In the genomic region with DNA sequence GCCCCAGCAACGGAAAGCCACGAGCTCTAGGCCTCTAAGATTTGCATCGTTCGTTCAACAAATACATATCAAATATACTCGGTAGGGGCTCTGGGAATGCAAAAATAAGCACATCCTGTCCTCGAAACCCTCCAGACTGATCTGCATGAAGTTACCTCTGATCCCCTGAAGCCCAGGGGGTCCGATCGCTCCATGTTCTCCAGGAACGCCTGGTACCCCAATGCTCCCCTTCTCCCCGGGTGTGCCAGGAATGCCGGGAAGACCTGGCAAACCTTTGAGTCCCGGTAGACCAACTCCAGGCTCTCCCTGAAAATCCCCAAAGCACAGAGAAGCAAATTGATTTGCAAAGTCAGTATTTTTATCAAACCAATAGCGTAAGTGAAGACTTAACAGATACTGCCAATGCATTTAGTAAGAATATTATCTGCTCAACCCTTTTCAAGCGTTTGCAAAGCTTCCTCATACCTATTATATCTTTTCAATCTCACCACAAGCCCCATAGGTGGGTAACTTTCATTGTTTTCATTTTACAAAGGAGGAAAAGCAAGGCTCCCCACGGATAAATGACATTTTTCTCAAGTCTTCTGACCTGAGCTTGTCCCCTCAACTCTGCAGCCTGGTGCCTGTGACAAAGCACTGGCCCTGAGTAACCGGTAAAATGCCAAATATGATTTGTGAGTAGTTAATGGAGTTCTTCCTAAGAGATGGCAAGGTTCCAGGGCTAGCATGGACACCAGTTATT, we compare ENCODE assay signal across 1 cellular context.
TF ChIP-seq lines count a peak whose summit lies in the region.

No MANE protein-coding gene starts in this region.

TF ChIP-seq in IMR-90, 13 proteins besides CTCF, POLR2A, EP300 and RAD21:
- TF ChIP-seq FOS (IDR thresholded peaks at IDR 0.05; ENCODE audit: low read depth, low read length) = no peak
- no peak for TF ChIP-seq SMC3 (IDR thresholded peaks at IDR 0.05; ENCODE audit: low read depth, low read length)
- TF ChIP-seq MXI1 (IDR thresholded peaks at IDR 0.05; ENCODE audit: borderline replicate concordance, low read depth, low read length) = no peak
- no peak for TF ChIP-seq CEBPB (IDR thresholded peaks at IDR 0.05; ENCODE audit: low read depth, low read length)
- no peak for TF ChIP-seq RFX5 (IDR thresholded peaks at IDR 0.05; ENCODE audit: low read depth, low read length)
- TF ChIP-seq MAZ (IDR thresholded peaks at IDR 0.05; ENCODE audit: borderline replicate concordance, low read depth, low read length) = no peak
- no peak for TF ChIP-seq CHD1 (IDR thresholded peaks at IDR 0.05; ENCODE audit: low read depth, low read length)
- TF ChIP-seq NFE2L2 (IDR thresholded peaks at IDR 0.05; ENCODE audit: low read depth, low read length) = no peak
- TF ChIP-seq, protein P1, sequence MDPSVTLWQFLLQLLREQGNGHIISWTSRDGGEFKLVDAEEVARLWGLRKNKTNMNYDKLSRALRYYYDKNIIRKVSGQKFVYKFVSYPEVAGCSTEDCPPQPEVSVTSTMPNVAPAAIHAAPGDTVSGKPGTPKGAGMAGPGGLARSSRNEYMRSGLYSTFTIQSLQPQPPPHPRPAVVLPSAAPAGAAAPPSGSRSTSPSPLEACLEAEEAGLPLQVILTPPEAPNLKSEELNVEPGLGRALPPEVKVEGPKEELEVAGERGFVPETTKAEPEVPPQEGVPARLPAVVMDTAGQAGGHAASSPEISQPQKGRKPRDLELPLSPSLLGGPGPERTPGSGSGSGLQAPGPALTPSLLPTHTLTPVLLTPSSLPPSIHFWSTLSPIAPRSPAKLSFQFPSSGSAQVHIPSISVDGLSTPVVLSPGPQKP (IDR thresholded peaks at IDR 0.05; ENCODE audit: borderline replicate concordance, low read depth, low read length) = no peak
- no peak for TF ChIP-seq MAFK (IDR thresholded peaks at IDR 0.05; ENCODE audit: low read depth, low read length)
- no peak for TF ChIP-seq RCOR1 (IDR thresholded peaks at IDR 0.05; ENCODE audit: insufficient replicate concordance, low read length)
- TF ChIP-seq, protein P2, sequence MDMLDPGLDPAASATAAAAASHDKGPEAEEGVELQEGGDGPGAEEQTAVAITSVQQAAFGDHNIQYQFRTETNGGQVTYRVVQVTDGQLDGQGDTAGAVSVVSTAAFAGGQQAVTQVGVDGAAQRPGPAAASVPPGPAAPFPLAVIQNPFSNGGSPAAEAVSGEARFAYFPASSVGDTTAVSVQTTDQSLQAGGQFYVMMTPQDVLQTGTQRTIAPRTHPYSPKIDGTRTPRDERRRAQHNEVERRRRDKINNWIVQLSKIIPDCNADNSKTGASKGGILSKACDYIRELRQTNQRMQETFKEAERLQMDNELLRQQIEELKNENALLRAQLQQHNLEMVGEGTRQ (IDR thresholded peaks at IDR 0.05; ENCODE audit: low read depth, low read length) = no peak
